In the genomic region with DNA sequence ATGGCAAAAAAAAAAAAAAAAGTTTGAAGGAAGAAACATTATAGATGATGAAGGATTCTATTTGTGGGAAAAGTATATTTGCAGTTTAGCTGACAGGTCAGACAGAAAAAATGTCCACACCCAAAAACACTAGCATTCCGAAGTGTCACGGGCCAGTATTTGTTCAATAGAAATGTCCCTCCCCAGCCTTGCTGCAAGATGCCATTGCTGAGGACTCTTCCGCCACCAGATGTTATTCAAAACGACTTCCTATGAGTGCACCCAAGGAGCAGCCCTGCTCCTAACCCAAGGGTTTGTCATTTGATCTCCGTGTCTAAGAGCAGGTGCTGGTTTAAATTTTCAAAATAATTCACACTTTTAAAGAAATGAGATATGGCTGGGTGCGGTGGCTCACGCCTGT, we compare ENCODE assay signal across 18 cellular contexts.
"Had no signal": no experiment of that assay in that cellular context is flagged by ENCODE, and none has a peak within 500 bp of the region (broad histone marks: within the 10 kb centered on the region; RNA-seq: fewer than 3 reads in every experiment).

No MANE protein-coding gene starts in this region.

- H3K4me3 ChIP-seq: colonic mucosa, esophagus squamous epithelium, hepatocyte, ovary, sigmoid colon, suprapubic skin, thyroid gland had no signal

- H3K27ac ChIP-seq: colonic mucosa, esophagus squamous epithelium, hepatocyte, ovary, sigmoid colon, suprapubic skin, thyroid gland had no signal

- H3K27me3 ChIP-seq: colonic mucosa, esophagus squamous epithelium, hepatocyte, ovary, sigmoid colon, suprapubic skin, thyroid gland had no signal

- H3K4me2 ChIP-seq: hepatocyte had no signal

- H3K4me1 ChIP-seq: colonic mucosa, esophagus squamous epithelium had no signal

- H3K9me3 ChIP-seq: colonic mucosa, esophagus squamous epithelium, ovary, sigmoid colon, suprapubic skin, thyroid gland had no signal

- H3K36me3 ChIP-seq: colonic mucosa, esophagus squamous epithelium, ovary, sigmoid colon, suprapubic skin, thyroid gland had no signal

- ATAC-seq: left cardiac atrium; left ventricle myocardium superior; naive thymus-derived CD8-positive, alpha-beta T cell; stimulated activated naive CD8-positive, alpha-beta T cell treated with anti-CD3 and anti-CD28 coated beads, Interleukin-15, Interleukin-2, amounts not matched to agents 100 U/mL and 50 U/mL, for 24 hours had no signal

- H3K79me2 ChIP-seq: hepatocyte had no signal

- H2AFZ ChIP-seq: hepatocyte had no signal

- DNase-seq: caudate nucleus; colonic mucosa; dermis blood vessel endothelial cell; esophagus squamous epithelium; foreskin fibroblast; kidney; left cardiac atrium; left ventricle myocardium superior; mesendoderm; naive thymus-derived CD8-positive, alpha-beta T cell; ovary; sigmoid colon; small intestine; stimulated activated CD4-positive, alpha-beta T cell treated with anti-CD3 and anti-CD28 coated beads, Interleukin-12 subunit alpha, Interleukin-12 subunit beta, amount 100 ng/mL, for 4 hours; stimulated activated naive CD8-positive, alpha-beta T cell treated with anti-CD3 and anti-CD28 coated beads, Interleukin-15, Interleukin-2, amounts not matched to agents 100 U/mL and 50 U/mL, for 24 hours; thyroid gland had no signal
